In genomic region chr16:16595029-16595718, GRCh38 we compare ENCODE assay signal across 7 cellular contexts.
DNase-seq lines count a peak whose midpoint lies in the region; ATAC-seq lines count a peak whose summit lies in the region.
"Not testable (repeated sequence)": the region's sequence is repeated elsewhere in the genome, so short reads cannot be mapped to it uniquely, and the experiment has no call there.

No MANE protein-coding gene starts in this region.

- not testable (repeated sequence) for H3K4me3 Mint-ChIP-seq in T-helper 17 cell; activated T-helper 17 cell treated with anti-CD3 and anti-CD28 coated beads, Interleukin-2, amount 50 U/mL, for 72 hours; natural killer cell treated with Interleukin-12 subunit alpha and Interleukin-12 subunit beta and Interleukin-15 and Interleukin-18, amount 100 ng/mL, for 72 hours

- not testable (repeated sequence) for H3K36me3 Mint-ChIP-seq in T-helper 17 cell (ENCODE audit: low read depth); activated T-helper 17 cell treated with anti-CD3 and anti-CD28 coated beads, Interleukin-2, amount 50 U/mL, for 72 hours (ENCODE audit: low read depth); natural killer cell treated with Interleukin-12 subunit alpha and Interleukin-12 subunit beta and Interleukin-15 and Interleukin-18, amount 100 ng/mL, for 72 hours

- DNase-seq in T-helper 17 cell; natural killer cell treated with Interleukin-12 subunit alpha and Interleukin-12 subunit beta and Interleukin-15 and Interleukin-18, amount 100 ng/mL, for 72 hours (ENCODE audit: low spot score): not testable (repeated sequence)

- H3K9me3 ChIP-seq in T-helper 17 cell (ENCODE audit: control insufficient read depth, low read length, poor library complexity, severe bottlenecking): not testable (repeated sequence)

- H3K27ac Mint-ChIP-seq in T-helper 17 cell; activated T-helper 17 cell treated with anti-CD3 and anti-CD28 coated beads, Interleukin-2, amount 50 U/mL, for 72 hours: not testable (repeated sequence)
- peak overlapping the region in 1 of 2 donors; percentile 62 for H3K27ac Mint-ChIP-seq in natural killer cell treated with Interleukin-12 subunit alpha and Interleukin-12 subunit beta and Interleukin-15 and Interleukin-18, amount 100 ng/mL, for 72 hours

- peaks cover 16% of the 10 kb centered on the region for H3K4me1 Mint-ChIP-seq in T-helper 17 cell
- H3K4me1 Mint-ChIP-seq in activated T-helper 17 cell treated with anti-CD3 and anti-CD28 coated beads, Interleukin-2, amount 50 U/mL, for 72 hours; natural killer cell treated with Interleukin-12 subunit alpha and Interleukin-12 subunit beta and Interleukin-15 and Interleukin-18, amount 100 ng/mL, for 72 hours (ENCODE audit: low read depth in 2 of 2): not testable (repeated sequence)

- H3K9me3 Mint-ChIP-seq in activated T-helper 17 cell treated with anti-CD3 and anti-CD28 coated beads, Interleukin-2, amount 50 U/mL, for 72 hours; natural killer cell treated with Interleukin-12 subunit alpha and Interleukin-12 subunit beta and Interleukin-15 and Interleukin-18, amount 100 ng/mL, for 72 hours: not testable (repeated sequence)

- H3K27me3 Mint-ChIP-seq in T-helper 17 cell; activated T-helper 17 cell treated with anti-CD3 and anti-CD28 coated beads, Interleukin-2, amount 50 U/mL, for 72 hours; natural killer cell treated with Interleukin-12 subunit alpha and Interleukin-12 subunit beta and Interleukin-15 and Interleukin-18, amount 100 ng/mL, for 72 hours: not testable (repeated sequence)

- peak; percentile 64 for ATAC-seq in GM18907 (IDR thresholded peaks at IDR 0.05; ENCODE audit: unreplicated experiment)
- ATAC-seq in GM21447 (IDR thresholded peaks at IDR 0.05; ENCODE audit: unreplicated experiment): peak; percentile 53
- ATAC-seq in HG02678 (IDR thresholded peaks at IDR 0.05; ENCODE audit: unreplicated experiment): peak; percentile 43
- peak; percentile 46 for ATAC-seq in HG03378 (IDR thresholded peaks at IDR 0.05; ENCODE audit: unreplicated experiment)
- ATAC-seq in T-helper 17 cell: peak; percentile 62
- ATAC-seq in activated T-helper 17 cell treated with anti-CD3 and anti-CD28 coated beads, Interleukin-2, amount 50 U/mL, for 72 hours (replicated peaks): peak; percentile 56
- ATAC-seq in natural killer cell treated with Interleukin-12 subunit alpha and Interleukin-12 subunit beta and Interleukin-15 and Interleukin-18, amount 100 ng/mL, for 72 hours: peak; percentile 29 to 52
